In the genomic region with DNA sequence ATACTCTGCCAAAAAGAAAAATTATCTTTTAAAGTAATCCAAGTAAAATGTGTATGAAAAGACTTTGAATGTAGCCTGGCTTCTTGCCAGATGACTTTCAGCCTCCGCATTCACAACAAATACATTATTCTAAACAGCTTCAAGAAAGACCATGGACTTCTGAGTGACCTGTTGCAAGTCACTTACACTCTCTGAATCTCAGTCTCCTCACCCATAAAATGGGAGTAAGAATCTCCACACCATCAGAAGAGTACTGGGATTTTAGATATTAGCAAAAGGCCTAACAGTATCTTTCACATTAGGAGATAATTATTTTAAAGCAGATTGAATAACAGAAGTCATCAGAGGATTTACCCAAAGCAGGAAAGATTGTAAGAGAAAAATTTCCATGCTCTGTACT, we compare ENCODE assay signal across 19 cellular contexts. TPM values are rescaled to one million over a fixed set of nuclear protein-coding genes. Genes with fewer than 3 reads are reported as not detected.
"Had no signal": no experiment of that assay in that cellular context is flagged by ENCODE, and none has a peak within 500 bp of the region (broad histone marks: within the 10 kb centered on the region; RNA-seq: fewer than 3 reads in every experiment).

No MANE protein-coding gene starts in this region.

- H3K36me3 ChIP-seq: esophagus squamous epithelium, tibial nerve, vagina had no signal

- H3K9me3 ChIP-seq: esophagus squamous epithelium, psoas muscle, tibial nerve, vagina had no signal

- H3K27ac ChIP-seq: esophagus squamous epithelium, psoas muscle, vagina had no signal

- H3K27ac Mint-ChIP-seq: activated T-cell treated with anti-CD3 and anti-CD28 coated beads, Interleukin-2, amount 50 U/mL, for 72 hours; dendritic cell treated with granulocyte-macrophage colony-stimulating factor and Interleukin-4, amounts not matched to agents 40 ng/mL and 50 ng/mL, for 4 days; effector memory CD8-positive, alpha-beta T cell; natural killer cell had no signal

- ATAC-seq: activated CD4-positive, CD25-positive, alpha-beta regulatory T cell treated with anti-CD3 and anti-CD28 coated beads, Interleukin-2, amount 50 U/mL, for 24 hours; activated T-cell treated with anti-CD3 and anti-CD28 coated beads, Interleukin-2, amount 50 U/mL, for 72 hours; effector memory CD8-positive, alpha-beta T cell; left cardiac atrium; natural killer cell; psoas muscle; right cardiac atrium; stimulated activated naive CD8-positive, alpha-beta T cell treated with anti-CD3 and anti-CD28 coated beads, Interleukin-15, Interleukin-2, amounts not matched to agents 100 U/mL and 50 U/mL, for 24 hours had no signal

- DNase-seq: activated CD4-positive, alpha-beta T cell treated with anti-CD3 and anti-CD28 coated beads, Interleukin-2, amount 50 U/mL, for 1 hour; activated CD8-positive, alpha-beta memory T cell treated with anti-CD3 and anti-CD28 coated beads, Interleukin-2, amount 50 U/mL, for 48 hours; activated effector memory CD4-positive, alpha-beta T cell treated with anti-CD3 and anti-CD28 coated beads, Interleukin-2, amount 50 U/mL, for 16 hours; activated naive CD4-positive, alpha-beta T cell treated with anti-CD3 and anti-CD28 coated beads, Interleukin-2, amount 50 U/mL, for 16 hours; activated T-cell treated with anti-CD3 and anti-CD28 coated beads, Interleukin-2, amount 50 U/mL, for 72 hours; aorta; effector memory CD8-positive, alpha-beta T cell; esophagus squamous epithelium; left cardiac atrium; natural killer cell; psoas muscle; right cardiac atrium; stimulated activated naive CD8-positive, alpha-beta T cell treated with anti-CD3 and anti-CD28 coated beads, Interleukin-15, Interleukin-2, amounts not matched to agents 100 U/mL and 50 U/mL, for 24 hours; T-helper 1 cell; T-helper 9 cell had no signal

- H3K4me1 ChIP-seq: psoas muscle had no signal

- H3K27me3 ChIP-seq: tibial nerve, vagina had no signal

- H3K4me3 ChIP-seq: esophagus squamous epithelium had no signal

- H3K4me3 Mint-ChIP-seq: dendritic cell treated with granulocyte-macrophage colony-stimulating factor and Interleukin-4, amounts not matched to agents 40 ng/mL and 50 ng/mL, for 4 days; effector memory CD8-positive, alpha-beta T cell had no signal

- H3K9me3 Mint-ChIP-seq: activated T-cell treated with anti-CD3 and anti-CD28 coated beads, Interleukin-2, amount 50 U/mL, for 72 hours; dendritic cell treated with granulocyte-macrophage colony-stimulating factor and Interleukin-4, amounts not matched to agents 40 ng/mL and 50 ng/mL, for 4 days had no signal

RNA-seq across cellular contexts. Expression of a gene that starts 2.4 kb away (rescaled TPM):
- total RNA-seq: activated T-cell treated with anti-CD3 and anti-CD28 coated beads, Interleukin-2, amount 50 U/mL, for 72 hours had no signal
